8 cellular contexts compared by ENCODE assay signal in genomic region chr17:42288985-42289862, GRCh38. TPM values are rescaled to one million over a fixed set of nuclear protein-coding genes. Genes with fewer than 3 reads are reported as not detected.
A peak's percentile ranks its signal among the peaks of the same experiment; 100 is the strongest.
DNase-seq lines count a peak whose midpoint lies in the region; ATAC-seq and TF ChIP-seq lines count a peak whose summit lies in the region.

No MANE protein-coding gene starts in this region.

- H3K36me3 Mint-ChIP-seq in activated naive CD4-positive, alpha-beta T cell treated with anti-CD3 and anti-CD28 coated beads for 36 hours (ENCODE audit: low read depth): peaks cover 49% of the 10 kb centered on the region

- peak overlapping the region; percentile 85 for H3K4me3 ChIP-seq in GM12865 (ENCODE audit: low read depth, low read length)

- CTCF ChIA-PET in activated naive CD4-positive, alpha-beta T cell treated with anti-CD3 and anti-CD28 coated beads for 36 hours (lab: Charles Lee): interaction anchor here (0.5 to 3.4 kb wide), 12 partner anchors 10 to 267 kb away, joined by 3 to 41 read pairs (median 4); no protein-coding TSS in a partner anchor

- TF ChIP-seq CTCF in GM12865 (IDR thresholded peaks at IDR 0.05; ENCODE audit: insufficient read depth, low read depth, low read length, missing control alignments): no peak

- intact Hi-C loops in activated naive CD4-positive, alpha-beta T cell treated with anti-CD3 and anti-CD28 coated beads for 36 hours (cut with micrococcal nuclease): loop anchor here (1.0 to 5.0 kb wide), 3 partner anchors 22 to 107 kb away; partner anchors contain the start of gene KCNH4

- H3K9me3 Mint-ChIP-seq in activated naive CD4-positive, alpha-beta T cell treated with anti-CD3 and anti-CD28 coated beads for 36 hours: no peaks in the 10 kb centered on the region

- peak overlapping the region; percentile 87 for H3K27ac Mint-ChIP-seq in activated naive CD4-positive, alpha-beta T cell treated with anti-CD3 and anti-CD28 coated beads for 36 hours

- H3K27me3 Mint-ChIP-seq in activated naive CD4-positive, alpha-beta T cell treated with anti-CD3 and anti-CD28 coated beads for 36 hours (ENCODE audit: low read depth): no peaks in the 10 kb centered on the region

- H3K4me3 Mint-ChIP-seq in activated naive CD4-positive, alpha-beta T cell treated with anti-CD3 and anti-CD28 coated beads for 36 hours: peak overlapping the region; percentile 86

- no peak for ATAC-seq in HG02840 (IDR thresholded peaks at IDR 0.05; ENCODE audit: low FRiP score, unreplicated experiment)

- peak; percentile 58 for DNase-seq in GM12865 (ENCODE audit: low read depth)
- peak; percentile 53 for DNase-seq in NCI-H2196 (lab: John Stamatoyannopoulos, UW; ENCODE audit: unreplicated experiment)
- peak; percentile 72 for DNase-seq in activated naive CD4-positive, alpha-beta T cell treated with anti-CD3 and anti-CD28 coated beads for 36 hours
- peak; percentile 53 for DNase-seq in iPS-NIHi7 (ENCODE audit: extremely low spot score)
- peak; percentile 69 for DNase-seq in stimulated activated CD4-positive, alpha-beta T cell treated with anti-CD3 and anti-CD28 coated beads, Interleukin-2, amount 100 ng/mL, for 4 hours (ENCODE audit: low read depth)
- DNase-seq in NCI-H128 (lab: John Stamatoyannopoulos, UW; ENCODE audit: unreplicated experiment): no peak
- no peak for DNase-seq in 8988T

- H3K4me1 Mint-ChIP-seq in activated naive CD4-positive, alpha-beta T cell treated with anti-CD3 and anti-CD28 coated beads for 36 hours (ENCODE audit: low read depth): peaks cover 66% of the 10 kb centered on the region

RNA-seq across cellular contexts. Expression of gene STAT5A, which starts 0.9 kb away (rescaled TPM):
- 100 to 1,000 TPM; 165 to 174 TPM for total RNA-seq in activated naive CD4-positive, alpha-beta T cell treated with anti-CD3 and anti-CD28 coated beads for 36 hours

RNA-seq across cellular contexts. Expression of gene STAT5B, which starts 13.0 kb away (rescaled TPM):
- 100 to 1,000 TPM; 185 to 192 TPM for total RNA-seq in activated naive CD4-positive, alpha-beta T cell treated with anti-CD3 and anti-CD28 coated beads for 36 hours

Comparison
In these comparisons a context has a peak if more than half of its experiments do, and no peak if none do; other contexts are left out.
1. DNase-seq: peak in GM12865 (single experiment), NCI-H2196 (single experiment), activated naive CD4-positive, alpha-beta T cell treated with anti-CD3 and anti-CD28 coated beads for 36 hours (single experiment), iPS-NIHi7 (single experiment) and stimulated activated CD4-positive, alpha-beta T cell treated with anti-CD3 and anti-CD28 coated beads, Interleukin-2, amount 100 ng/mL, for 4 hours (single experiment); none in NCI-H128 (single experiment) and 8988T (single experiment).